Comparison of ENCODE assay signal across 22 cellular contexts in genomic region chr15:41809121-41809520, GRCh38. TPM values are rescaled to one million over a fixed set of nuclear protein-coding genes. Genes with fewer than 3 reads are reported as not detected.
A peak's percentile ranks its signal among the peaks of the same experiment; 100 is the strongest.
DNase-seq lines count a peak whose midpoint lies in the region; ATAC-seq and TF ChIP-seq lines count a peak whose summit lies in the region.
"Had no signal": no experiment of that assay in that cellular context is flagged by ENCODE, and none has a peak within 500 bp of the region (broad histone marks: within the 10 kb centered on the region; RNA-seq: fewer than 3 reads in every experiment).

No MANE protein-coding gene starts in this region.

- H2AFZ ChIP-seq in PC-3 (ENCODE audit: low read length), result no peak overlapping the region
- H2AFZ ChIP-seq: PC-9 had no signal

- BruUV-seq in PC-3 (replicated peaks; lab: Mats Ljungman, UMichigan), result no TSS peak

- peaks cover 21% of the 10 kb centered on the region for H3K4me1 ChIP-seq in PC-3 (ENCODE audit: insufficient read depth, low read length)
- H3K4me1 ChIP-seq: A549, upper lobe of right lung had no signal

- H3K27me3 ChIP-seq in PC-3 (ENCODE audit: low read length), result no peaks in the 10 kb centered on the region
- H3K27me3 ChIP-seq: breast epithelium, upper lobe of right lung had no signal

- no peaks in the 10 kb centered on the region for H3K27me3 Mint-ChIP-seq in activated T-cell treated with anti-CD3 and anti-CD28 coated beads, Interleukin-2, amount 50 U/mL, for 24 hours
- H3K27me3 Mint-ChIP-seq in glutamatergic neuron (ENCODE audit: unreplicated experiment), result peaks cover 2% of the 10 kb centered on the region
- H3K27me3 Mint-ChIP-seq: activated naive CD8-positive, alpha-beta T cell treated with anti-CD3 and anti-CD28 coated beads, Interleukin-2, amount 50 U/mL, for 24 hours; dendritic cell treated with granulocyte-macrophage colony-stimulating factor and Interleukin-4, amounts not matched to agents 40 ng/mL and 50 ng/mL, for 4 days had no signal

- TF ChIP-seq CTCF in PC-3 (conservative IDR thresholded peaks at IDR 0.05; ENCODE audit: low read depth, low read length) (no peak), glutamatergic neuron (IDR thresholded peaks at IDR 0.05; ENCODE audit: partially characterized antibody, unreplicated experiment) (no peak)

- peaks cover 6% of the 10 kb centered on the region; the same call in 1 of the 2 replicates for H3K36me3 ChIP-seq in PC-3 (ENCODE audit: low read depth, low read length)

- peak overlapping the region; percentile 43; the same call in 1 of the 2 replicates for H3K4me2 ChIP-seq in PC-3 (ENCODE audit: low read length)
- H3K4me2 ChIP-seq: A549, PC-9 had no signal

- peak; percentile 35; the same call in 1 of the 2 replicates for ATAC-seq in PC-3
- ATAC-seq in HG03439 (IDR thresholded peaks at IDR 0.05; ENCODE audit: unreplicated experiment), result no peak
- ATAC-seq: A549; activated CD4-positive, CD25-positive, alpha-beta regulatory T cell treated with anti-CD3 and anti-CD28 coated beads, Interleukin-2, amount 50 U/mL, for 24 hours; activated naive CD8-positive, alpha-beta T cell treated with anti-CD3 and anti-CD28 coated beads, Interleukin-2, amount 50 U/mL, for 24 hours; upper lobe of right lung had no signal

- no peak overlapping the region for H3K9ac ChIP-seq in PC-3 (ENCODE audit: low read length)

- DNase-seq in activated T-cell treated with anti-CD3 and anti-CD28 coated beads, Interleukin-2, amount 50 U/mL, for 24 hours, result no peak
- no peak for DNase-seq in activated T-cell treated with anti-CD3 and anti-CD28 coated beads for 4 hours
- DNase-seq in PC-3, result peak; percentile 64
- DNase-seq in epithelial cell of prostate (ENCODE audit: low read depth, low spot score), result no peak
- DNase-seq in glutamatergic neuron, result no peak
- no peak for DNase-seq in activated naive CD4-positive, alpha-beta T cell (lab: John Stamatoyannopoulos, UW)
- no peak for DNase-seq in NCI-H69 (lab: John Stamatoyannopoulos, UW)
- DNase-seq: activated CD8-positive, alpha-beta memory T cell treated with anti-CD3 and anti-CD28 coated beads for 24 hours; activated naive CD8-positive, alpha-beta T cell treated with anti-CD3 and anti-CD28 coated beads, Interleukin-2, amount 50 U/mL, for 24 hours; GDM1; MM.1S; NCI-H187; NCI-H774; PC-9; stimulated activated CD4-positive, alpha-beta T cell treated with anti-CD3 and anti-CD28 coated beads, Interleukin-4, amount 100 ng/mL, for 4 hours; upper lobe of right lung had no signal

- intact Hi-C loops in PC-3 (cut with micrococcal nuclease), result no loop called here

- H3K27ac Mint-ChIP-seq in activated T-cell treated with anti-CD3 and anti-CD28 coated beads, Interleukin-2, amount 50 U/mL, for 24 hours, result peak overlapping the region; percentile 57
- no peak overlapping the region for H3K27ac Mint-ChIP-seq in glutamatergic neuron (ENCODE audit: unreplicated experiment)
- H3K27ac Mint-ChIP-seq: activated naive CD8-positive, alpha-beta T cell treated with anti-CD3 and anti-CD28 coated beads, Interleukin-2, amount 50 U/mL, for 24 hours; dendritic cell treated with granulocyte-macrophage colony-stimulating factor and Interleukin-4, amounts not matched to agents 40 ng/mL and 50 ng/mL, for 4 days had no signal

- peaks cover 24% of the 10 kb centered on the region for H3K4me1 Mint-ChIP-seq in activated T-cell treated with anti-CD3 and anti-CD28 coated beads, Interleukin-2, amount 50 U/mL, for 24 hours (ENCODE audit: low read depth)
- H3K4me1 Mint-ChIP-seq in glutamatergic neuron (ENCODE audit: low read depth, unreplicated experiment), result peaks cover 2% of the 10 kb centered on the region

- H3K79me2 ChIP-seq in PC-3 (ENCODE audit: low read length), result no peaks in the 10 kb centered on the region

- H3K4me3 ChIP-seq in PC-3 (ENCODE audit: low read length), result no peak overlapping the region
- H3K4me3 ChIP-seq: A549, breast epithelium, PC-9, upper lobe of right lung had no signal

- no peak overlapping the region for H3K4me3 Mint-ChIP-seq in activated T-cell treated with anti-CD3 and anti-CD28 coated beads, Interleukin-2, amount 50 U/mL, for 24 hours
- no peak overlapping the region for H3K4me3 Mint-ChIP-seq in glutamatergic neuron (ENCODE audit: unreplicated experiment)
- H3K4me3 Mint-ChIP-seq: activated naive CD8-positive, alpha-beta T cell treated with anti-CD3 and anti-CD28 coated beads, Interleukin-2, amount 50 U/mL, for 24 hours; dendritic cell treated with granulocyte-macrophage colony-stimulating factor and Interleukin-4, amounts not matched to agents 40 ng/mL and 50 ng/mL, for 4 days had no signal

- no peaks in the 10 kb centered on the region for H3K9me3 Mint-ChIP-seq in activated T-cell treated with anti-CD3 and anti-CD28 coated beads, Interleukin-2, amount 50 U/mL, for 24 hours
- peaks cover 2% of the 10 kb centered on the region for H3K9me3 Mint-ChIP-seq in glutamatergic neuron (ENCODE audit: unreplicated experiment)
- H3K9me3 Mint-ChIP-seq: activated naive CD8-positive, alpha-beta T cell treated with anti-CD3 and anti-CD28 coated beads, Interleukin-2, amount 50 U/mL, for 24 hours; dendritic cell treated with granulocyte-macrophage colony-stimulating factor and Interleukin-4, amounts not matched to agents 40 ng/mL and 50 ng/mL, for 4 days had no signal

- CTCF ChIA-PET in PC-3 (lab: Charles Lee), result interaction anchor here (0.6 to 4.0 kb wide), 2 partner anchors 35 to 221 kb away, joined by 4 to 76 read pairs; partner anchors contain the start of gene MAPKBP1

- no peaks in the 10 kb centered on the region for H3K9me2 ChIP-seq in PC-3 (replicated peaks; ENCODE audit: low read length)

- H3K9me3 ChIP-seq in PC-3 (ENCODE audit: low read length), result no peaks in the 10 kb centered on the region
- H3K9me3 ChIP-seq: A549, breast epithelium, upper lobe of right lung had no signal

- POLR2A ChIA-PET in PC-3 (lab: Charles Lee; ENCODE audit: unreplicated experiment), result interaction anchor here (0.5 kb wide), 1 partner anchor 349 kb away, joined by 15 read pairs; no protein-coding TSS in a partner anchor

- H3K27ac ChIP-seq in PC-3 (ENCODE audit: low read length) (no peak overlapping the region), epithelial cell of prostate (peak overlapping the region; percentile 47)
- H3K27ac ChIP-seq: A549, breast epithelium, C4-2B, PC-9, upper lobe of right lung had no signal

- no peaks in the 10 kb centered on the region for H4K20me1 ChIP-seq in PC-3 (ENCODE audit: low read length)

- H3F3A ChIP-seq in PC-3 (ENCODE audit: low read length, unreplicated experiment), result no peaks in the 10 kb centered on the region

- peaks cover 23% of the 10 kb centered on the region for H3K36me3 Mint-ChIP-seq in activated T-cell treated with anti-CD3 and anti-CD28 coated beads, Interleukin-2, amount 50 U/mL, for 24 hours (ENCODE audit: low read depth)
- no peaks in the 10 kb centered on the region for H3K36me3 Mint-ChIP-seq in glutamatergic neuron (ENCODE audit: unreplicated experiment)

RNA-seq across cellular contexts. Expression of gene JMJD7, which starts 18.8 kb away (rescaled TPM):
- total RNA-seq in PC-3 (2014; rRNA removed), result 8.1 and 13.7 TPM in 2 replicates
- 26.6 TPM for total RNA-seq in glutamatergic neuron (ENCODE audit: unreplicated experiment)

RNA-seq across cellular contexts. Expression of gene PLA2G4B, which starts 29.5 kb away (rescaled TPM):
- total RNA-seq in PC-3 (2014; rRNA removed) (7.0 and 12.2 TPM in 2 replicates), glutamatergic neuron (ENCODE audit: unreplicated experiment) (17.9 TPM)

RNA-seq across cellular contexts. Expression of gene MAPKBP1, which starts 34.8 kb away (rescaled TPM):
- 23.8 and 29.1 TPM in 2 replicates for total RNA-seq in PC-3 (2014; rRNA removed)
- total RNA-seq in glutamatergic neuron (ENCODE audit: unreplicated experiment), result 45.7 TPM
